17 cellular contexts compared by ENCODE assay signal in the genomic region with DNA sequence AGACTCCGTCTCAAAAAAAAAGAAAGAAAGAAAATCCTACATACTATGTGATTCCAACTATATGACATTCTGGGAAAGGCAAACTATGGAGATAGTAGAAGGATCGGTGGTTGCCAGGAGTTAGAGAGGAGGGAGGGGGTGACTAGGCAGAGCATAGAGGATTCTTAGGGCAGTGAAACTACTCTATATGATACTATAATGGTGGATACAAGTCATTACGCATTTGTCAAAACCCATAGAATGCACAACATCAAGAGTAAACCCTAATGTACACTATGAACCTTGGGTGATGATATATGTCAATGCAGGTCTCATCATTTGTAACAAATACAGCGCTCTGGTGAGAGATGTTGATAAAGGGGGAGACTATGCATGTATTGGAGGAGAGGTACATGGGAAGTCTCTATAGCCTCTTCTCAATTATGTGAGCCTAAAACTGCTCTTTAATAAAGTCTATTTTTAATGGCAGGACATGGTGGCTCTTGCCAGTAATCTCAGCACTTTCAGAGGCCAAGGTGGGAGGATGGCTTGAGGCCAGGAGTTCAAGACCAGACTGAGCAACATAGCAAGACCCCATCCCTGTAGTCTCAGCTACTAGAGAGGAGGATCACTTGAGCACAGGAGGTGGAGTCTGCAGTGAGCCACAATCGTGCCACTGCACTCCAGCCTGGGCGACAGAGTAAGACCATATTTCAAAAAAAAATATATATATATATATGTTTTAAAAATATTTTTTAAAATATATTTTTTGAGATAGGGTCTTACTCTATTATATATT.
"Had no signal": no experiment of that assay in that cellular context is flagged by ENCODE, and none has a peak within 500 bp of the region (broad histone marks: within the 10 kb centered on the region; RNA-seq: fewer than 3 reads in every experiment).

No MANE protein-coding gene starts in this region.

- H3K4me3 ChIP-seq: heart right ventricle, mucosa of descending colon, smooth muscle cell, stomach had no signal

- DNase-seq: effector memory CD4-positive, alpha-beta T cell; heart right ventricle; hypothalamus; islet precursor cell; mammary epithelial cell; mucosa of descending colon; naive thymus-derived CD8-positive, alpha-beta T cell; right cardiac atrium; stimulated activated CD4-positive, alpha-beta T cell treated with anti-CD3 and anti-CD28 coated beads, Interleukin-1b, Interleukin-23, amount 100 ng/mL, for 48 hours; stimulated activated CD4-positive, alpha-beta T cell treated with anti-CD3 and anti-CD28 coated beads, Interleukin-4, amount 100 ng/mL, for 24 hours; stomach; substantia nigra; trophoblast cell had no signal

- H3K27ac ChIP-seq: heart right ventricle, stomach had no signal

- H3K4me3 Mint-ChIP-seq: naive thymus-derived CD8-positive, alpha-beta T cell; stimulated activated memory B cell treated with anti-CD40 and anti-IgM and Interleukin-4, amounts not matched to agents 10 μg/mL and 1 μg/mL and 100 μg/mL, for 72 hours had no signal

- H3K27me3 ChIP-seq: heart right ventricle, stomach had no signal

- H3K9me3 Mint-ChIP-seq: naive thymus-derived CD8-positive, alpha-beta T cell; stimulated activated memory B cell treated with anti-CD40 and anti-IgM and Interleukin-4, amounts not matched to agents 10 μg/mL and 1 μg/mL and 100 μg/mL, for 72 hours had no signal

- H3K4me1 Mint-ChIP-seq: naive thymus-derived CD8-positive, alpha-beta T cell; stimulated activated memory B cell treated with anti-CD40 and anti-IgM and Interleukin-4, amounts not matched to agents 10 μg/mL and 1 μg/mL and 100 μg/mL, for 72 hours had no signal

- ATAC-seq: esophagus mucosa; heart right ventricle; left lobe of liver; mucosa of descending colon; naive thymus-derived CD8-positive, alpha-beta T cell; right cardiac atrium; stimulated activated memory B cell treated with anti-CD40 and anti-IgM and Interleukin-4, amounts not matched to agents 10 μg/mL and 1 μg/mL and 100 μg/mL, for 72 hours had no signal

- H3K27me3 Mint-ChIP-seq: naive thymus-derived CD8-positive, alpha-beta T cell; stimulated activated memory B cell treated with anti-CD40 and anti-IgM and Interleukin-4, amounts not matched to agents 10 μg/mL and 1 μg/mL and 100 μg/mL, for 72 hours had no signal

- H3K4me1 ChIP-seq: heart right ventricle, stomach had no signal

- H3K9me3 ChIP-seq: heart right ventricle, mucosa of descending colon, stomach had no signal

- H3K27ac Mint-ChIP-seq: naive thymus-derived CD8-positive, alpha-beta T cell; stimulated activated memory B cell treated with anti-CD40 and anti-IgM and Interleukin-4, amounts not matched to agents 10 μg/mL and 1 μg/mL and 100 μg/mL, for 72 hours had no signal
